Comparison of ENCODE assay signal across 1 cellular context in genomic region chr12:39972119-39972518, GRCh38.
TF ChIP-seq lines count a peak whose summit lies in the region.

No MANE protein-coding gene starts in this region.

TF ChIP-seq in K562, 482 proteins besides CTCF, POLR2A, EP300 and RAD21 (continued from another document):
- TF ChIP-seq ATF3 (IDR thresholded peaks at IDR 0.05) (peak; percentile 64), ATF3 (CRISPR knock-in tag; conservative IDR thresholded peaks at IDR 0.05) (no peak), SIX5 (IDR thresholded peaks at IDR 0.05; ENCODE audit: borderline replicate concordance in 1 of 2, insufficient read depth in 1 of 2, low read depth in 1 of 2, low read length in 2 of 2) (no peak), JUND (IDR thresholded peaks at IDR 0.05; ENCODE audit: borderline replicate concordance, low read depth, low read length) (peak; percentile 26; the same call in 1 of the 2 replicates), JUND (tag; IDR thresholded peaks at IDR 0.05; ENCODE audit: borderline replicate concordance, low read depth, low read length) (peak; percentile 50; the same call in 2 of the 3 replicates), ZNF146 (CRISPR knock-in tag; IDR thresholded peaks at IDR 0.05; ENCODE audit: unreplicated experiment) (no peak), ZFP1 (CRISPR knock-in tag; IDR thresholded peaks at IDR 0.05) (no peak), FOSL1 (tag; conservative IDR thresholded peaks at IDR 0.05) (peak; percentile 52), HINFP (tag; conservative IDR thresholded peaks at IDR 0.05; ENCODE audit: low read depth) (no peak), CEBPG (CRISPR knock-in tag; IDR thresholded peaks at IDR 0.05) (no peak), CEBPG (tag; conservative IDR thresholded peaks at IDR 0.05 in 1 of 2, IDR thresholded peaks at IDR 0.05 in 1 of 2) (peak; percentile 51 to 77; a peak in 2 of 4 replicates), MXI1 (IDR thresholded peaks at IDR 0.05; ENCODE audit: low read depth, low read length) (no peak), IRF9 (tag; IDR thresholded peaks at IDR 0.05) (0 out of 2 replicates have a peak, but pooled peaks have one; percentile 26), EWSR1 (IDR thresholded peaks at IDR 0.05; ENCODE audit: borderline replicate concordance, low read depth, partially characterized antibody) (no peak), CEBPB (tag; IDR thresholded peaks at IDR 0.05) (peak; percentile 95), TEAD4 (IDR thresholded peaks at IDR 0.05; ENCODE audit: low read length) (peak; percentile 37; the same call in 1 of the 2 replicates), TEAD4 (CRISPR knock-in tag; IDR thresholded peaks at IDR 0.05; ENCODE audit: borderline replicate concordance) (no peak), IRF2 (CRISPR knock-in tag; IDR thresholded peaks at IDR 0.05) (no peak), USF1 (CRISPR knock-in tag; IDR thresholded peaks at IDR 0.05) (no peak)
